In genomic region chr1:44389437-44389836, GRCh38 we compare ENCODE assay signal across 31 cellular contexts.
"Had no signal": no experiment of that assay in that cellular context is flagged by ENCODE, and none has a peak within 500 bp of the region (broad histone marks: within the 10 kb centered on the region; RNA-seq: fewer than 3 reads in every experiment).

No MANE protein-coding gene starts in this region.

- H3K9me3 Mint-ChIP-seq: activated T-cell treated with anti-CD3 and anti-CD28 coated beads, Interleukin-2, amount 50 U/mL, for 72 hours; brain; natural killer cell treated with Interleukin-12 subunit alpha and Interleukin-12 subunit beta and Interleukin-15 and Interleukin-18, amount 100 ng/mL, for 72 hours; stimulated activated naive CD8-positive, alpha-beta T cell treated with anti-CD3 and anti-CD28 coated beads, Interleukin-15, amount 100 ng/mL, for 72 hours; type B pancreatic cell had no signal

- H3K4me1 ChIP-seq: adrenal gland, colonic mucosa, esophagus squamous epithelium, left ventricle myocardium inferior, right lobe of liver, uterus had no signal

- H3K36me3 Mint-ChIP-seq: activated naive CD8-positive, alpha-beta T cell; brain; natural killer cell treated with Interleukin-12 subunit alpha and Interleukin-12 subunit beta and Interleukin-15 and Interleukin-18, amount 100 ng/mL, for 72 hours; type B pancreatic cell had no signal

- H3K27ac Mint-ChIP-seq: activated naive CD8-positive, alpha-beta T cell; activated T-cell treated with anti-CD3 and anti-CD28 coated beads, Interleukin-2, amount 50 U/mL, for 72 hours; brain; natural killer cell treated with Interleukin-12 subunit alpha and Interleukin-12 subunit beta and Interleukin-15 and Interleukin-18, amount 100 ng/mL, for 72 hours; stimulated activated naive CD8-positive, alpha-beta T cell treated with anti-CD3 and anti-CD28 coated beads, Interleukin-15, amount 100 ng/mL, for 72 hours; type B pancreatic cell had no signal

- H3K4me3 ChIP-seq: adrenal gland, cardiac muscle cell, colonic mucosa, esophagus squamous epithelium, left ventricle myocardium inferior, lung, right lobe of liver, uterus had no signal

- H3K36me3 ChIP-seq: adrenal gland, cardiac muscle cell, colonic mucosa, esophagus squamous epithelium, left ventricle myocardium inferior, right lobe of liver, uterus had no signal

- H3K27me3 Mint-ChIP-seq: stimulated activated naive CD8-positive, alpha-beta T cell treated with anti-CD3 and anti-CD28 coated beads, Interleukin-15, amount 100 ng/mL, for 72 hours had no signal

- H3K27me3 ChIP-seq: cardiac muscle cell, colonic mucosa, right lobe of liver had no signal

- DNase-seq: activated CD4-positive, alpha-beta T cell treated with anti-CD3 and anti-CD28 coated beads for 4 hours; activated CD4-positive, alpha-beta T cell treated with anti-CD3 and anti-CD28 coated beads, Interleukin-2, amount 50 U/mL, for 4 hours; activated naive CD4-positive, alpha-beta T cell treated with Interleukin-2 at 50 U/mL for 16 hours; activated T-cell treated with anti-CD3 and anti-CD28 coated beads for 4 hours; activated T-cell treated with anti-CD3 and anti-CD28 coated beads, Interleukin-2, amount 50 U/mL, for 72 hours; adrenal gland; aorta; cerebellar nuclear complex; colonic mucosa; effector CD8-positive, alpha-beta T cell; esophagus squamous epithelium; left ventricle myocardium inferior; mesendoderm; right lobe of liver; stimulated activated CD4-positive, alpha-beta T cell treated with anti-CD3 and anti-CD28 coated beads, Interleukin-12 subunit alpha, Interleukin-12 subunit beta, amount 100 ng/mL, for 4 hours; stimulated activated CD4-positive, alpha-beta T cell treated with anti-CD3 and anti-CD28 coated beads, Interleukin-4, amount 100 ng/mL, for 1 hour; stimulated activated naive CD8-positive, alpha-beta T cell treated with anti-CD3 and anti-CD28 coated beads, Interleukin-15, amount 100 ng/mL, for 72 hours; substantia nigra; uterus had no signal

- H3K27ac ChIP-seq: adrenal gland, cardiac muscle cell, colonic mucosa, epithelial cell of prostate, esophagus squamous epithelium, left ventricle myocardium inferior, right lobe of liver, uterus, VCaP had no signal

- H3K4me3 Mint-ChIP-seq: activated naive CD8-positive, alpha-beta T cell; activated T-cell treated with anti-CD3 and anti-CD28 coated beads, Interleukin-2, amount 50 U/mL, for 72 hours; brain; natural killer cell treated with Interleukin-12 subunit alpha and Interleukin-12 subunit beta and Interleukin-15 and Interleukin-18, amount 100 ng/mL, for 72 hours; stimulated activated naive CD8-positive, alpha-beta T cell treated with anti-CD3 and anti-CD28 coated beads, Interleukin-15, amount 100 ng/mL, for 72 hours; type B pancreatic cell had no signal

- H3K9me3 ChIP-seq: adrenal gland, colonic mucosa, esophagus squamous epithelium, left ventricle myocardium inferior, right lobe of liver, uterus had no signal

- FAIRE-seq: endometrium, frontal cortex, islet of Langerhans, TTC549 had no signal

- ATAC-seq: activated T-cell treated with anti-CD3 and anti-CD28 coated beads, Interleukin-2, amount 50 U/mL, for 72 hours; natural killer cell treated with Interleukin-12 subunit alpha and Interleukin-12 subunit beta and Interleukin-15 and Interleukin-18, amount 100 ng/mL, for 72 hours; stimulated activated naive CD8-positive, alpha-beta T cell treated with anti-CD3 and anti-CD28 coated beads, Interleukin-15, amount 100 ng/mL, for 72 hours had no signal

- H3K4me1 Mint-ChIP-seq: brain; stimulated activated naive CD8-positive, alpha-beta T cell treated with anti-CD3 and anti-CD28 coated beads, Interleukin-15, amount 100 ng/mL, for 72 hours had no signal
